12 cellular contexts compared by ENCODE assay signal in genomic region chr19:29675650-29676186, GRCh38. TPM values are rescaled to one million over a fixed set of nuclear protein-coding genes. Genes with fewer than 3 reads are reported as not detected.
DNase-seq lines count a peak whose midpoint lies in the region; ATAC-seq and TF ChIP-seq lines count a peak whose summit lies in the region.
"Had no signal": no experiment of that assay in that cellular context is flagged by ENCODE, and none has a peak within 500 bp of the region (broad histone marks: within the 10 kb centered on the region; RNA-seq: fewer than 3 reads in every experiment).

No MANE protein-coding gene starts in this region.

- TF ChIP-seq CTCF in PC-9 (conservative IDR thresholded peaks at IDR 0.05): no peak
- TF ChIP-seq CTCF in sigmoid colon (IDR thresholded peaks at IDR 0.05): no peak
- no peak for TF ChIP-seq CTCF in osteocyte (IDR thresholded peaks at IDR 0.05)

- H3K4me1 ChIP-seq in CD4-positive, alpha-beta memory T cell (ENCODE audit: insufficient read depth, low read length): peaks cover 99% of the 10 kb centered on the region
- H3K4me1 ChIP-seq in PC-9 (replicated peaks; ENCODE audit: insufficient read depth) (peaks cover 43% of the 10 kb centered on the region), sigmoid colon (peaks cover 0 to 67% (median 48%) of the 10 kb centered on the region in 4 donors)

- no peak for TF ChIP-seq EP300 in sigmoid colon (IDR thresholded peaks at IDR 0.05)

- H3K4me3 ChIP-seq in CD4-positive, alpha-beta memory T cell (ENCODE audit: low read length in 2 of 2): no peak overlapping the region
- H3K4me3 ChIP-seq in PC-9 (no peak overlapping the region), sigmoid colon (no peak overlapping the region)

- H3F3A ChIP-seq in PC-9 (ENCODE audit: insufficient read depth, low read depth): peaks cover 24% of the 10 kb centered on the region

- peak overlapping the region; percentile 64 to 89 (median 85) for H3K27ac Mint-ChIP-seq in CD4-positive, alpha-beta memory T cell
- H3K27ac Mint-ChIP-seq in osteocyte (ENCODE audit: unreplicated experiment): no peak overlapping the region

- POLR2A ChIA-PET in CD4-positive, alpha-beta memory T cell (lab: Charles Lee; ENCODE audit: partially characterized antibody): interaction anchor here (5.4 to 8.7 kb wide), 3 partner anchors 9 to 69 kb away, joined by 40 to 148 read pairs (median 105); partner anchors contain the start of genes C19orf12, PLEKHF1 and POP4
- POLR2A ChIA-PET in PC-9 (lab: Charles Lee; ENCODE audit: unreplicated experiment): no interaction called here

- peak overlapping the region in 4 of 8 donors; percentile 56 to 61 (median 57) for H3K4me3 Mint-ChIP-seq in CD4-positive, alpha-beta memory T cell
- no peak overlapping the region for H3K4me3 Mint-ChIP-seq in osteocyte (ENCODE audit: unreplicated experiment)
- H3K4me3 Mint-ChIP-seq: stimulated activated naive CD8-positive, alpha-beta T cell treated with anti-CD3 and anti-CD28 coated beads, Interleukin-15, Interleukin-2, amounts not matched to agents 100 ng/mL and 50 ng/mL, for 24 hours had no signal

- no TSS peak for BruUV-seq in PC-9 (replicated peaks; lab: Mats Ljungman, UMichigan)

- peaks cover 42% of the 10 kb centered on the region for H3K79me2 ChIP-seq in PC-9 (ENCODE audit: low read depth)

- DNase-seq in CD4-positive, alpha-beta memory T cell: peak in 1 of 5 donors; percentile 35
- DNase-seq in PC-9: no peak
- peak in 38 of 51 donors; percentile 18 to 88 (median 58) for DNase-seq in hypothalamus (lab: John Stamatoyannopoulos, UW)
- DNase-seq in sigmoid colon: peak; percentile 60
- DNase-seq in osteocyte (ENCODE audit: extremely low spot score, unreplicated experiment): no peak
- DNase-seq: NCI-H1436, NCI-H524 treated with DMSO at 0.1 percent for 48 hours, SIG-M5 had no signal

- H3K36me3 Mint-ChIP-seq in CD4-positive, alpha-beta memory T cell: peaks cover 20 to 53% of the 10 kb centered on the region in 2 donors
- peaks cover 27% of the 10 kb centered on the region for H3K36me3 Mint-ChIP-seq in osteocyte (ENCODE audit: unreplicated experiment)

- H2AFZ ChIP-seq in PC-9: no peak overlapping the region

- intact Hi-C loops in CD4-positive, alpha-beta memory T cell (cut with micrococcal nuclease): no loop called here
- intact Hi-C loops in PC-9 (cut with micrococcal nuclease; ENCODE audit: unreplicated experiment): loop anchor here (1.0 kb wide), 1 partner anchor 9 kb away; no protein-coding TSS in a partner anchor
- intact Hi-C loops in sigmoid colon (cut with DNase I): no loop called here

- TF ChIP-seq POLR2A in sigmoid colon (IDR thresholded peaks at IDR 0.05): no peak

- H3K27ac ChIP-seq in CD4-positive, alpha-beta memory T cell (ENCODE audit: low read depth, low read length): peak overlapping the region; percentile 92
- peak overlapping the region; percentile 45 for H3K27ac ChIP-seq in PC-9
- H3K27ac ChIP-seq in sigmoid colon: no peak overlapping the region

- no peaks in the 10 kb centered on the region for H3K27me3 Mint-ChIP-seq in CD4-positive, alpha-beta memory T cell
- H3K27me3 Mint-ChIP-seq in osteocyte (ENCODE audit: unreplicated experiment): no peaks in the 10 kb centered on the region
- H3K27me3 Mint-ChIP-seq: stimulated activated naive CD8-positive, alpha-beta T cell treated with anti-CD3 and anti-CD28 coated beads, Interleukin-15, Interleukin-2, amounts not matched to agents 100 ng/mL and 50 ng/mL, for 24 hours had no signal

- H3K4me1 Mint-ChIP-seq in CD4-positive, alpha-beta memory T cell: peaks cover 51 to 95% (median 72%) of the 10 kb centered on the region in 4 donors
- peaks cover 29% of the 10 kb centered on the region for H3K4me1 Mint-ChIP-seq in osteocyte (ENCODE audit: unreplicated experiment)

- H3K27me3 ChIP-seq in CD4-positive, alpha-beta memory T cell (ENCODE audit: insufficient read depth, low read length): no peaks in the 10 kb centered on the region
- H3K27me3 ChIP-seq in PC-9 (ENCODE audit: insufficient read depth, low read depth) (no peaks in the 10 kb centered on the region), sigmoid colon (no peaks in the 10 kb centered on the region)

- no peaks in the 10 kb centered on the region for H3K9me3 Mint-ChIP-seq in CD4-positive, alpha-beta memory T cell
- no peaks in the 10 kb centered on the region for H3K9me3 Mint-ChIP-seq in osteocyte (ENCODE audit: unreplicated experiment)
- H3K9me3 Mint-ChIP-seq: activated T-helper 2 cell treated with anti-CD3 and anti-CD28 coated beads, Interferon-gamma antibody, Interleukin-2, Interleukin-4, amounts not matched to agents 10 μg/mL and 5 μg/mL and 100 μg/mL, durations not matched to agents 14 hours and 24 hours and 36 hours; stimulated activated naive CD8-positive, alpha-beta T cell treated with anti-CD3 and anti-CD28 coated beads, Interleukin-15, Interleukin-2, amounts not matched to agents 100 ng/mL and 50 ng/mL, for 24 hours had no signal

- no peak for ATAC-seq in GM18867 (IDR thresholded peaks at IDR 0.05; ENCODE audit: unreplicated experiment)
- no peak for ATAC-seq in GM18858 (IDR thresholded peaks at IDR 0.05; ENCODE audit: unreplicated experiment)

- 87 to 90% methylated on average over 13 of the region's 13 CpGs for WGBS in sigmoid colon, 2 donors

- H3K9me3 ChIP-seq in CD4-positive, alpha-beta memory T cell (ENCODE audit: control insufficient read depth in 1 of 2, low read length in 2 of 2): no peaks in the 10 kb centered on the region
- no peaks in the 10 kb centered on the region for H3K9me3 ChIP-seq in PC-9 (ENCODE audit: insufficient read depth, low read depth)
- no peaks in the 10 kb centered on the region for H3K9me3 ChIP-seq in sigmoid colon

- H4K20me1 ChIP-seq in PC-9 (ENCODE audit: insufficient read depth): peaks cover 15% of the 10 kb centered on the region

- peaks cover 35% of the 10 kb centered on the region for H3K36me3 ChIP-seq in CD4-positive, alpha-beta memory T cell (ENCODE audit: insufficient read depth, low read length)
- peaks cover 21% of the 10 kb centered on the region; the same call in 1 of the 2 replicates for H3K36me3 ChIP-seq in PC-9 (ENCODE audit: low read depth)
- H3K36me3 ChIP-seq in sigmoid colon: peaks cover 15 to 40% (median 27%) of the 10 kb centered on the region in 4 donors

- no peaks in the 10 kb centered on the region for H3K9me2 ChIP-seq in PC-9 (ENCODE audit: insufficient read depth)

- CTCF ChIA-PET in CD4-positive, alpha-beta memory T cell (lab: Charles Lee; ENCODE audit: partially characterized antibody): interaction anchor here (1.0 to 10.6 kb wide), 4 partner anchors 9 to 67 kb away, joined by 3 to 96 read pairs (median 46); partner anchors contain the start of genes PLEKHF1 and POP4
- CTCF ChIA-PET in PC-9 (lab: Charles Lee): interaction anchor here (1.4 kb wide), 1 partner anchor 65 kb away, joined by 5 read pairs; no protein-coding TSS in a partner anchor

- H3K4me2 ChIP-seq in PC-9: peak overlapping the region; percentile 39; the same call in 1 of the 2 replicates

RNA-seq across cellular contexts. Expression of gene PLEKHF1, which starts 10.5 kb away (rescaled TPM):
- 10 to 100 TPM; 31.2 to 32.4 TPM for total RNA-seq in CD4-positive, alpha-beta memory T cell
- 10 to 100 TPM; 15.3 to 36.0 TPM for polyA plus RNA-seq in CD4-positive, alpha-beta memory T cell
- total RNA-seq in PC-9 (2021) (16.0 and 18.0 TPM in 2 replicates), sigmoid colon (10 to 100 TPM; 19.4 to 34.6 (median 22.6) TPM), osteocyte (27.3 and 36.1 TPM in 2 replicates)
- 10 to 100 TPM in 1 of 3 donors, 1 to 10 TPM in 2; 1.2 to 13.0 (median 6.0) TPM for polyA plus RNA-seq in sigmoid colon

RNA-seq across cellular contexts. Expression of gene C19orf12, which starts 39.3 kb away (rescaled TPM):
- 10 to 100 TPM; 29.3 to 30.1 TPM for total RNA-seq in CD4-positive, alpha-beta memory T cell
- polyA plus RNA-seq in CD4-positive, alpha-beta memory T cell: 10 to 100 TPM; 22.7 to 23.6 TPM
- 14.8 and 15.4 TPM in 2 replicates for total RNA-seq in PC-9 (2021)
- 10 to 100 TPM; 32.1 to 36.0 (median 34.2) TPM for total RNA-seq in sigmoid colon
- polyA plus RNA-seq in sigmoid colon: 10 to 100 TPM; 13.2 to 19.1 (median 16.0) TPM
- total RNA-seq in osteocyte: 40.0 and 42.7 TPM in 2 replicates

Comparison
In these comparisons a context has a peak if more than half of its experiments do, and no peak if none do; other contexts are left out.
1. DNase-seq: peak in hypothalamus (38 of 51) and sigmoid colon (single experiment); none in PC-9 (0 of 2) and osteocyte (single experiment).
2. H3K27ac ChIP-seq: peak in CD4-positive, alpha-beta memory T cell (single experiment) and PC-9 (single experiment); none in sigmoid colon (0 of 4).